ENCODE assay signal across 14 cellular contexts in the genomic region with DNA sequence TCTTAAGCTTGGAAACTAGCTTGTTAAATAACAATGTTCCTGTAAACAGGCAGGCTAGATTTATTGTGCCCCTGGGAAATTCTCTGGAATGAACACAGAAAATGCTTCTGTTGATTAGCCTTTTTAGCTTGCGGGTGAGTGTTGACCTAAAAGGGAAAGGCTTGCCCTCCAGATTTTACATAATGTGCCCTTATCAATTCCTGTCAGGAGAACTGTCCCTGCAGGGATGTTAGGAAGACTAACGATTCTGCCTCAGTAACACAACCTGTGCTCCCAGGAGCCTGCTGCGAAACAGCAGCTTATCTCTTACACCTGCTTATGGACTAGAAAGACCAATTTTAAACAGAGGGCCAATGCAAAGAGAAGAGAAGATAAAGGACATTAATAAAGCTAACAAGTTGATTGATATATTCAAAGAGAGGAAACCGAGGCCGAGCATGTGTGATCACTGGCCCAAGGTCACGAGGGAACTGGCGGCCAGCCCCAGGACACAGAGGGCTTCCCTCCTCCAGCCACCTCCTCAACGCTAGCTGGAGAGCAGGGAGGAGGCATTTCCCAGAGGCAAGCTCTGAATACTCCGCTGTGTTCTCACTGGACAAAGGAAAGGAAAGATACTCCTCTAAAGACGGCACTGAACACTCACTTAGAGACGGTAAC. TPM values are rescaled to one million over a fixed set of nuclear protein-coding genes. Genes with fewer than 3 reads are reported as not detected.
DNase-seq lines count a peak whose midpoint lies in the region; ATAC-seq and TF ChIP-seq lines count a peak whose summit lies in the region.
"Had no signal": no experiment of that assay in that cellular context is flagged by ENCODE, and none has a peak within 500 bp of the region (broad histone marks: within the 10 kb centered on the region; RNA-seq: fewer than 3 reads in every experiment).

No MANE protein-coding gene starts in this region.

- no peaks in the 10 kb centered on the region for H3K27me3 Mint-ChIP-seq in neural crest cell (ENCODE audit: low read depth)
- peaks cover 43% of the 10 kb centered on the region for H3K27me3 Mint-ChIP-seq in activated T-cell treated with anti-CD3 and anti-CD28 coated beads, Interleukin-2, amount 50 U/mL, for 72 hours (ENCODE audit: low read depth)
- peaks cover 49% of the 10 kb centered on the region for H3K27me3 Mint-ChIP-seq in activated naive CD8-positive, alpha-beta T cell treated with anti-CD3 and anti-CD28 coated beads for 36 hours
- peaks cover 4% of the 10 kb centered on the region for H3K27me3 Mint-ChIP-seq in T-helper 2 cell treated with Interferon-gamma antibody and Interleukin-4, amounts not matched to agents 5 μg/mL and 100 μg/mL, for 36 hours (ENCODE audit: low read depth)

- no peak overlapping the region for H3K4me3 ChIP-seq in upper lobe of left lung
- H3K4me3 ChIP-seq: A549, MG63, PC-9 had no signal

- H3K9me3 Mint-ChIP-seq in neural crest cell: no peaks in the 10 kb centered on the region
- H3K9me3 Mint-ChIP-seq in activated T-cell treated with anti-CD3 and anti-CD28 coated beads, Interleukin-2, amount 50 U/mL, for 72 hours: no peaks in the 10 kb centered on the region
- no peaks in the 10 kb centered on the region for H3K9me3 Mint-ChIP-seq in activated naive CD8-positive, alpha-beta T cell treated with anti-CD3 and anti-CD28 coated beads for 36 hours
- no peaks in the 10 kb centered on the region for H3K9me3 Mint-ChIP-seq in T-helper 2 cell treated with Interferon-gamma antibody and Interleukin-4, amounts not matched to agents 5 μg/mL and 100 μg/mL, for 36 hours
- H3K9me3 Mint-ChIP-seq: activated naive CD8-positive, alpha-beta T cell treated with anti-CD3 and anti-CD28 coated beads, Interleukin-2, amount 50 U/mL, for 24 hours had no signal

- DNase-seq in NCI-H2227 (lab: John Stamatoyannopoulos, UW; ENCODE audit: unreplicated experiment): peak; percentile 1
- DNase-seq in NCI-H2227 treated with DMSO at 0.1 percent for 48 hours (lab: John Stamatoyannopoulos, UW): no peak
- DNase-seq in foreskin melanocyte: peak; percentile 92
- DNase-seq in neural crest cell (ENCODE audit: low read depth, low spot score): peak; percentile 31
- DNase-seq in upper lobe of left lung: peak in 1 of 2 donors; percentile 26
- no peak for DNase-seq in activated T-cell treated with anti-CD3 and anti-CD28 coated beads, Interleukin-2, amount 50 U/mL, for 72 hours
- no peak for DNase-seq in activated naive CD8-positive, alpha-beta T cell treated with anti-CD3 and anti-CD28 coated beads for 36 hours
- no peak for DNase-seq in T-helper 2 cell treated with Interferon-gamma antibody and Interleukin-4, amounts not matched to agents 5 μg/mL and 100 μg/mL, for 36 hours (ENCODE audit: low spot score)
- DNase-seq: activated naive CD8-positive, alpha-beta T cell treated with anti-CD3 and anti-CD28 coated beads, Interleukin-2, amount 50 U/mL, for 24 hours; HCEC 1CT; MG63; PC-9; stimulated activated CD4-positive, alpha-beta T cell treated with anti-CD3 and anti-CD28 coated beads, Interleukin-1b, Interleukin-23, amount 100 ng/mL, for 48 hours had no signal

- WGBS in upper lobe of left lung, 2 donors: 42 to 44% methylated on average over 11 of the region's 11 CpGs

- peak overlapping the region in 3 of 4 donors; percentile 41 to 72 (median 45) for H3K27ac ChIP-seq in upper lobe of left lung
- H3K27ac ChIP-seq: A549, PC-9 had no signal

- H3K36me3 ChIP-seq in upper lobe of left lung: no peaks in the 10 kb centered on the region
- H3K36me3 ChIP-seq: MG63 had no signal

- peak overlapping the region; percentile 45 for H3K4me3 Mint-ChIP-seq in neural crest cell
- H3K4me3 Mint-ChIP-seq in activated T-cell treated with anti-CD3 and anti-CD28 coated beads, Interleukin-2, amount 50 U/mL, for 72 hours: no peak overlapping the region
- H3K4me3 Mint-ChIP-seq in activated naive CD8-positive, alpha-beta T cell treated with anti-CD3 and anti-CD28 coated beads for 36 hours: no peak overlapping the region
- H3K4me3 Mint-ChIP-seq in T-helper 2 cell treated with Interferon-gamma antibody and Interleukin-4, amounts not matched to agents 5 μg/mL and 100 μg/mL, for 36 hours: no peak overlapping the region
- H3K4me3 Mint-ChIP-seq: activated naive CD8-positive, alpha-beta T cell treated with anti-CD3 and anti-CD28 coated beads, Interleukin-2, amount 50 U/mL, for 24 hours had no signal

- no peaks in the 10 kb centered on the region for H3K9me3 ChIP-seq in upper lobe of left lung
- H3K9me3 ChIP-seq: A549, MG63 had no signal

- H3K27me3 ChIP-seq in upper lobe of left lung: no peaks in the 10 kb centered on the region
- H3K27me3 ChIP-seq: MG63 had no signal

- H3K27ac Mint-ChIP-seq in neural crest cell (ENCODE audit: unreplicated experiment): peak overlapping the region; percentile 85
- no peak overlapping the region for H3K27ac Mint-ChIP-seq in activated T-cell treated with anti-CD3 and anti-CD28 coated beads, Interleukin-2, amount 50 U/mL, for 72 hours
- H3K27ac Mint-ChIP-seq in activated naive CD8-positive, alpha-beta T cell treated with anti-CD3 and anti-CD28 coated beads for 36 hours: no peak overlapping the region
- H3K27ac Mint-ChIP-seq in T-helper 2 cell treated with Interferon-gamma antibody and Interleukin-4, amounts not matched to agents 5 μg/mL and 100 μg/mL, for 36 hours: no peak overlapping the region
- H3K27ac Mint-ChIP-seq: activated naive CD8-positive, alpha-beta T cell treated with anti-CD3 and anti-CD28 coated beads, Interleukin-2, amount 50 U/mL, for 24 hours had no signal

- H3K36me3 Mint-ChIP-seq in neural crest cell (ENCODE audit: low read depth): no peaks in the 10 kb centered on the region
- no peaks in the 10 kb centered on the region for H3K36me3 Mint-ChIP-seq in activated T-cell treated with anti-CD3 and anti-CD28 coated beads, Interleukin-2, amount 50 U/mL, for 72 hours (ENCODE audit: insufficient read depth in 2 of 2)
- no peaks in the 10 kb centered on the region for H3K36me3 Mint-ChIP-seq in activated naive CD8-positive, alpha-beta T cell treated with anti-CD3 and anti-CD28 coated beads for 36 hours
- no peaks in the 10 kb centered on the region for H3K36me3 Mint-ChIP-seq in T-helper 2 cell treated with Interferon-gamma antibody and Interleukin-4, amounts not matched to agents 5 μg/mL and 100 μg/mL, for 36 hours (ENCODE audit: low read depth)

- no peak for TF ChIP-seq CTCF in neural crest cell (conservative IDR thresholded peaks at IDR 0.05)
- TF ChIP-seq CTCF in upper lobe of left lung (IDR thresholded peaks at IDR 0.05): no peak

- TF ChIP-seq EP300 in upper lobe of left lung (IDR thresholded peaks at IDR 0.05): no peak

- TF ChIP-seq POLR2A in upper lobe of left lung (IDR thresholded peaks at IDR 0.05): no peak

- peak in 1 of 2 donors; percentile 49 for ATAC-seq in upper lobe of left lung (ENCODE audit: low FRiP score in 2 of 2)
- ATAC-seq in activated T-cell treated with anti-CD3 and anti-CD28 coated beads, Interleukin-2, amount 50 U/mL, for 72 hours (replicated peaks in 1 of 2): no peak
- ATAC-seq: A549; activated naive CD8-positive, alpha-beta T cell treated with anti-CD3 and anti-CD28 coated beads, Interleukin-2, amount 50 U/mL, for 24 hours had no signal

- peaks cover 0 to 15% (median 14%) of the 10 kb centered on the region in 4 donors for H3K4me1 ChIP-seq in upper lobe of left lung
- H3K4me1 ChIP-seq: A549 had no signal

- H3K4me1 Mint-ChIP-seq in neural crest cell: peaks cover 46% of the 10 kb centered on the region
- no peaks in the 10 kb centered on the region for H3K4me1 Mint-ChIP-seq in activated T-cell treated with anti-CD3 and anti-CD28 coated beads, Interleukin-2, amount 50 U/mL, for 72 hours (ENCODE audit: low read depth)
- H3K4me1 Mint-ChIP-seq in activated naive CD8-positive, alpha-beta T cell treated with anti-CD3 and anti-CD28 coated beads for 36 hours: no peaks in the 10 kb centered on the region
- no peaks in the 10 kb centered on the region for H3K4me1 Mint-ChIP-seq in T-helper 2 cell treated with Interferon-gamma antibody and Interleukin-4, amounts not matched to agents 5 μg/mL and 100 μg/mL, for 36 hours (ENCODE audit: low read depth)
- H3K4me1 Mint-ChIP-seq: activated naive CD8-positive, alpha-beta T cell treated with anti-CD3 and anti-CD28 coated beads, Interleukin-2, amount 50 U/mL, for 24 hours had no signal

RNA-seq across cellular contexts. Expression of gene TJP1, which starts 48.4 kb away (rescaled TPM):
- total RNA-seq in neural crest cell: 90.6 and 97.8 TPM in 2 replicates
- total RNA-seq in upper lobe of left lung: 100 to 1,000 TPM in 4 of 6 donors, 10 to 100 TPM in 2; 88.0 to 168 (median 113) TPM
- under 1 TPM; 0.16 to 0.24 TPM for total RNA-seq in activated T-cell treated with anti-CD3 and anti-CD28 coated beads, Interleukin-2, amount 50 U/mL, for 72 hours
- total RNA-seq in activated naive CD8-positive, alpha-beta T cell treated with anti-CD3 and anti-CD28 coated beads for 36 hours: not detected

Comparison
In these comparisons a context has a peak if more than half of its experiments do, and no peak if none do; other contexts are left out.
1. DNase-seq: peak in NCI-H2227 (single experiment), foreskin melanocyte (single experiment) and neural crest cell (single experiment); none in NCI-H2227 treated with DMSO at 0.1 percent for 48 hours (single experiment), activated T-cell treated with anti-CD3 and anti-CD28 coated beads, Interleukin-2, amount 50 U/mL, for 72 hours (0 of 2), activated naive CD8-positive, alpha-beta T cell treated with anti-CD3 and anti-CD28 coated beads for 36 hours (single experiment) and T-helper 2 cell treated with Interferon-gamma antibody and Interleukin-4, amounts not matched to agents 5 μg/mL and 100 μg/mL, for 36 hours (single experiment).
2. RNA of gene TJP1, which starts 48.4 kb away (total RNA-seq): 88.0 to 168 TPM in upper lobe of left lung and 90.6 to 97.8 TPM in neural crest cell; 0.16 to 0.24 TPM in activated T-cell treated with anti-CD3 and anti-CD28 coated beads, Interleukin-2, amount 50 U/mL, for 72 hours and not detected in activated naive CD8-positive, alpha-beta T cell treated with anti-CD3 and anti-CD28 coated beads for 36 hours; every median in the first group is over 10 times any median in the second.